Comparison of ENCODE assay signal across 8 cellular contexts in the genomic region with DNA sequence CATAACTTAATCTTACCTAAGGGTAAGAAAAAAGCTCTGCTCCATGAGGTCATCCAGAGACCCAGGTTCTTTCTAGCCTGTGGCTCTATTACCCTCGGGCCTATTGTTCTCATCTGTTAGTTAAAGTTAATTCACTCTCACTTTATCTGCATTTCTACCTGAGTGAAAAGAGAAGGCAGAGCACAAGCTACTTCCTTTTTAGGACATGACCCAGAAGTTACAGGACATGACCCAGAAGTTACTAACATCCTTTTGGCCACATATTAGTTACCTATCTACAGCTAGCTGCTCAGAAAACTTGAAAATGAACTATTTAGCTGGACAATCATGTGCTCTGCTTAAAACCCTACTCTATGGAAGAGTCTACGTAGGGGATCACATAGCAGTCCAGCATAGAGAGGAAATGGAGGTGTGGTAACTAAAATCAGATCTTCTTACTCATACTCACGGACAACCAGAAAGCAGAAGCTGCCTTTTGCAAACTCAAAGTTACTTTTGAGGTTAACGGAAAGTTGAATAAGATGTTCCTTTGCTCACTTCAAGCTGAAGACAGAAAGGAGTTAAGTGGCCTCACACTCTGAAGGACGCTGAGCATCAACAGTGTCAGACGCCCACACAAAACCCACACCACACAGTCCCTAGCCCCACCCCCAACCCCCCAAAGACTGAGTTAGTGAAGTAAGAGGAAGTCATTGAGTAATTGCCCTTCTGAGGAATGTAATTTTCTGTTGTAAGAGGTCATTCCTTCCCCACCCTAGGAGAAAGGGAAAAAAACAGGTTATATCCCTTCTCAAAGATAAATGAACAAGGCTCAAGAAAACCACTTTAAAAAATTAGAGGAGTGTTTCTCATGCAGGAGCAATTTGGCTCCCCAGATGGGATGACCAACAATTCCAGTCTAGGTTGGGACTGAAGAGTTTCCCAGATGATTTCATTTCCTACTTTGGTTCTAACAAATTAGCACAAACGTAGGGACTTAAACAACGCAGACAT. TPM values are rescaled to one million over a fixed set of nuclear protein-coding genes. Genes with fewer than 3 reads are reported as not detected.
DNase-seq lines count a peak whose midpoint lies in the region; ATAC-seq, FAIRE-seq and TF ChIP-seq lines count a peak whose summit lies in the region.

No MANE protein-coding gene starts in this region.

- no peak for TF ChIP-seq CTCF in bronchial epithelial cell (IDR thresholded peaks at IDR 0.05; ENCODE audit: insufficient read depth, low read length, severe bottlenecking)

- ATAC-seq in GM18498 (IDR thresholded peaks at IDR 0.05; ENCODE audit: unreplicated experiment) (peak; percentile 79), HG02642 (IDR thresholded peaks at IDR 0.05; ENCODE audit: poor library complexity, unreplicated experiment) (peak; percentile 51), T-cell (replicated peaks in 1 of 4) (peak; percentile 73 to 88 (median 77)), HG03439 (IDR thresholded peaks at IDR 0.05; ENCODE audit: unreplicated experiment) (no peak)

- peak; percentile 66 for FAIRE-seq in bronchial epithelial cell (lab: Jason Lieb, UNC)

- H3K36me3 ChIP-seq in bronchial epithelial cell (ENCODE audit: control insufficient read depth, insufficient read depth, low read length): no peaks in the 10 kb centered on the region

- peaks cover 33 to 44% (median 43%) of the 10 kb centered on the region in 3 donors for H3K4me1 Mint-ChIP-seq in T-cell

- H3K27me3 Mint-ChIP-seq in T-cell: no peaks in the 10 kb centered on the region

- H3K4me3 Mint-ChIP-seq in T-cell: peak overlapping the region; percentile 40 to 68 (median 57)

- no peaks in the 10 kb centered on the region for H3K9me3 Mint-ChIP-seq in T-cell

- H3K27me3 ChIP-seq in bronchial epithelial cell (ENCODE audit: control insufficient read depth, insufficient read depth, low read length): peaks cover 2% of the 10 kb centered on the region

- H3K36me3 Mint-ChIP-seq in T-cell: no peaks in the 10 kb centered on the region

- CTCF ChIA-PET in T-cell (lab: Charles Lee): interaction anchor here in 1 of 2 donors (1.1 kb wide), 1 partner anchor 46 kb away, joined by 3 read pairs; the partner anchor contains the start of gene TAB2

- peak overlapping the region; percentile 92 to 94 for H3K27ac Mint-ChIP-seq in T-cell

- DNase-seq in T-cell (peak in 32 of 34 experiments; percentile 18 to 65 (median 41)), bronchial epithelial cell (ENCODE audit: low read depth) (no peak), NCI-H1048 (lab: John Stamatoyannopoulos, UW) (no peak), NCI-H524 treated with DMSO at 0.1 percent for 48 hours (lab: John Stamatoyannopoulos, UW) (no peak)
- DNase-seq in stimulated activated CD8-positive, alpha-beta memory T cell treated with anti-CD3 and anti-CD28 coated beads, Interleukin-12 subunit alpha, Interleukin-12 subunit beta, amount 100 ng/mL, for 24 hours (ENCODE audit: extremely low read depth): peak; percentile 25

- H3K4me3 ChIP-seq in bronchial epithelial cell (ENCODE audit: low read depth, low read length): no peak overlapping the region

- POLR2A ChIA-PET in T-cell (lab: Charles Lee): interaction anchor here in 1 of 2 donors (0.5 kb wide), 1 partner anchor 227 kb away, joined by 5 read pairs; no protein-coding TSS in a partner anchor

RNA-seq across cellular contexts. Expression of gene TAB2, which starts 45.9 kb away (rescaled TPM):
- 100 to 1,000 TPM; 128 to 160 (median 146) TPM for total RNA-seq in T-cell
- total RNA-seq in bronchial epithelial cell: 20.5 and 25.1 TPM in 2 replicates

Comparison
In these comparisons a context has a peak if more than half of its experiments do, and no peak if none do; other contexts are left out.
1. DNase-seq: peak in T-cell (32 of 34) and stimulated activated CD8-positive, alpha-beta memory T cell treated with anti-CD3 and anti-CD28 coated beads, Interleukin-12 subunit alpha, Interleukin-12 subunit beta, amount 100 ng/mL, for 24 hours (single experiment); none in bronchial epithelial cell (single experiment), NCI-H1048 (single experiment) and NCI-H524 treated with DMSO at 0.1 percent for 48 hours (single experiment).